Comparison of ENCODE assay signal across 28 cellular contexts in the genomic region with DNA sequence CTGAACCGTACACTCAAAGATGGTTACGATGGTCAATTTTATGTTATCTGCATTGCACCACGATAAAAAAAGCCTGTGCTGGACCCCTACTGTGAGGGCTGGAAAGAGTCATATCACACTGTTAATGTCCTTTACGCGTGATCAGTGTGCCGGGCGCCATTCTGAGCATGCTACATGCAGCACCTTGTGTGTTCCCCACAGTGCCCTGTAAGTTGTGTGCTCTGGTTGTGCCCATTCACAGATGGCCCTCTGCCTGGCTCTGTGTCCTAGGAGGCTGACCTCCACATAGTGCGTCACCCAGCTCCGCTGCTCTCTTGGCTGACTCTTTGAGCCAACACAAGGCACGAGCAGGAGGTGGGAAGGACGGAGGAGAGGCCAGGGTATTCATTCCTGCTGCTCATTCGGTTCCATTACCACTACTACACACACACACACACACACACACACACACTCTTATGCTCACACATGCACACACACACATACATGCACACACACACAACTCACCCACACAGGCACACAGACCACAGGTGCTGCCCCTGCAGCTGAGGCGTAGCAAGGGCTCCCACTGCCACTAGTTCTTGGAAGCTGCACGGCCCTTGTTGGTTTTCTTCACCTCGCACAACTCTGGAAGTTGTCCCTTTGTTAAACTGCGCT.
"Had no signal": no experiment of that assay in that cellular context is flagged by ENCODE, and none has a peak within 500 bp of the region (broad histone marks: within the 10 kb centered on the region; RNA-seq: fewer than 3 reads in every experiment).

No MANE protein-coding gene starts in this region.

- H3K9me3 ChIP-seq: SJCRH30, SK-N-SH had no signal

- H3K36me3 Mint-ChIP-seq: activated CD4-positive, alpha-beta memory T cell treated with anti-CD3 and anti-CD28 coated beads for 36 hours; activated naive CD4-positive, alpha-beta T cell treated with anti-CD3 and anti-CD28 coated beads, Interleukin-2, amount 50 U/mL, for 72 hours; brain had no signal

- H3K36me3 ChIP-seq: SJCRH30 had no signal

- H3K9ac ChIP-seq: SK-N-SH had no signal

- H3K4me2 ChIP-seq: SK-N-SH had no signal

- H3K4me3 ChIP-seq: SJCRH30 had no signal

- H3K27ac ChIP-seq: RWPE1, SJCRH30 had no signal

- H3K4me1 ChIP-seq: SJCRH30 had no signal

- H3K27ac Mint-ChIP-seq: activated B cell treated with CpG ODN at 0.5 μM for 24 hours; activated CD4-positive, alpha-beta memory T cell treated with anti-CD3 and anti-CD28 coated beads for 36 hours; activated CD4-positive, alpha-beta T cell treated with anti-CD3 and anti-CD28 coated beads, Interleukin-2, amount 10 ng/mL, durations not matched to agents 7 days and 5 days; activated naive CD4-positive, alpha-beta T cell treated with anti-CD3 and anti-CD28 coated beads, Interleukin-2, amount 50 U/mL, for 72 hours; activated naive CD8-positive, alpha-beta T cell treated with anti-CD3 and anti-CD28 coated beads, Interleukin-2, amount 50 U/mL, for 24 hours; brain; T-helper 1 cell treated with Interleukin-12 subunit alpha and Interleukin-12 subunit beta and Interleukin-4 antibody, amounts not matched to agents 30 μg/mL and 1 μg/mL, for 36 hours had no signal

- DNase-seq: activated B cell treated with CpG ODN at 0.5 μM for 24 hours; activated CD4-positive, alpha-beta memory T cell treated with anti-CD3 and anti-CD28 coated beads for 36 hours; activated CD4-positive, alpha-beta T cell treated with anti-CD3 and anti-CD28 coated beads for 1 hour; activated CD4-positive, alpha-beta T cell treated with anti-CD3 and anti-CD28 coated beads, Interleukin-2, amount 10 ng/mL, durations not matched to agents 7 days and 5 days; activated CD8-positive, alpha-beta memory T cell treated with anti-CD3 and anti-CD28 coated beads for 24 hours; activated effector memory CD4-positive, alpha-beta T cell treated with anti-CD3 and anti-CD28 coated beads, Interleukin-2, amount 50 U/mL, for 16 hours; activated naive CD4-positive, alpha-beta T cell treated with Interleukin-2 at 50 U/mL for 16 hours; activated naive CD8-positive, alpha-beta T cell treated with anti-CD3 and anti-CD28 coated beads, Interleukin-2, amount 50 U/mL, for 24 hours; activated T-cell treated with anti-CD3 and anti-CD28 coated beads, Interleukin-2, amount 50 U/mL, for 4 hours; amygdala; cerebellar nuclear complex; MM.1S; NCI-H1105 treated with DMSO at 0.1 percent for 48 hours; NCI-H146; NCI-H187 treated with DMSO at 0.1 percent for 48 hours; NCI-H2081 treated with DMSO at 0.1 percent for 48 hours; NCI-H2227 treated with DMSO at 0.1 percent for 48 hours; NCI-H446 treated with DMSO at 0.1 percent for 48 hours; NCI-H526 treated with DMSO at 0.1 percent for 48 hours; NCI-H82; Right ventricle myocardium superior; SJCRH30; SK-N-SH had no signal

- H3K4me3 Mint-ChIP-seq: activated CD4-positive, alpha-beta memory T cell treated with anti-CD3 and anti-CD28 coated beads for 36 hours; activated CD4-positive, alpha-beta T cell treated with anti-CD3 and anti-CD28 coated beads, Interleukin-2, amount 10 ng/mL, durations not matched to agents 7 days and 5 days; activated naive CD8-positive, alpha-beta T cell treated with anti-CD3 and anti-CD28 coated beads, Interleukin-2, amount 50 U/mL, for 24 hours; activated T-cell treated with anti-CD3 and anti-CD28 coated beads, Interleukin-2, amount 50 U/mL, for 4 hours; brain; T-helper 1 cell treated with Interleukin-12 subunit alpha and Interleukin-12 subunit beta and Interleukin-4 antibody, amounts not matched to agents 30 μg/mL and 1 μg/mL, for 36 hours had no signal

- H3K9me3 Mint-ChIP-seq: activated B cell treated with CpG ODN at 0.5 μM for 24 hours; activated CD4-positive, alpha-beta memory T cell treated with anti-CD3 and anti-CD28 coated beads for 36 hours; activated CD4-positive, alpha-beta T cell treated with anti-CD3 and anti-CD28 coated beads, Interleukin-2, amount 10 ng/mL, durations not matched to agents 7 days and 5 days; activated naive CD4-positive, alpha-beta T cell treated with anti-CD3 and anti-CD28 coated beads, Interleukin-2, amount 50 U/mL, for 72 hours; activated naive CD8-positive, alpha-beta T cell treated with anti-CD3 and anti-CD28 coated beads, Interleukin-2, amount 50 U/mL, for 24 hours; activated T-cell treated with anti-CD3 and anti-CD28 coated beads, Interleukin-2, amount 50 U/mL, for 4 hours; T-helper 1 cell treated with Interleukin-12 subunit alpha and Interleukin-12 subunit beta and Interleukin-4 antibody, amounts not matched to agents 30 μg/mL and 1 μg/mL, for 36 hours had no signal

- FAIRE-seq: astrocyte had no signal

- H3K9me2 ChIP-seq: SK-N-SH had no signal
